ENCODE assay signal across 12 cellular contexts in the genomic region with DNA sequence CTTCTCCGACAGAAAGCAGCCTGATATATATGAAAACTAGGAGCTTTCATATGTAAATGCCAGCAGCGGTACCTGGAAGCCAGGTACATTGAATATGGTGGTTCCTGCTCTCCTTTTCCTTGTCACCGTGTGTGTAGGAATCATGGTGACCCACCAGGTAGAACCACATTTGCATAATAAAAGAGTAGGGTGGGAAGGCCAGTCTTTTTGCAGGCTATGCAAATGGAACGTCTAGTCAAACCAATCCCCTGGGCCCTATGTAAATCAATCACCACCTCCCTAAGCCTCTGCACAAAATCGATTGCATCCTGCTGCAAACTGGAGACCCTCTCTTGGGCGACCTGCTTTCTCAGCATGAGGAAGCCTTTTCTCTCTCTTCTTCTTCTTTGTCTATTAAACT. TPM values are rescaled to one million over a fixed set of nuclear protein-coding genes. Genes with fewer than 3 reads are reported as not detected.
"Had no signal": no experiment of that assay in that cellular context is flagged by ENCODE, and none has a peak within 500 bp of the region (broad histone marks: within the 10 kb centered on the region; RNA-seq: fewer than 3 reads in every experiment).

No MANE protein-coding gene starts in this region.

- H3K4me2 ChIP-seq: hepatocyte had no signal

- H3K4me3 ChIP-seq: hepatocyte, mucosa of descending colon, right atrium auricular region, stomach, thoracic aorta, transverse colon had no signal

- H3K4me1 ChIP-seq: right atrium auricular region, stomach, transverse colon had no signal

- H3K27ac ChIP-seq: dorsolateral prefrontal cortex, hepatocyte, neutrophil, right atrium auricular region, stomach, thoracic aorta, transverse colon had no signal

- FAIRE-seq: small intestine had no signal

- H2AFZ ChIP-seq: hepatocyte had no signal

- H3K79me2 ChIP-seq: hepatocyte had no signal

- H3K36me3 ChIP-seq: neutrophil, right atrium auricular region, stomach, thoracic aorta, transverse colon had no signal

- H3K27me3 ChIP-seq: dorsolateral prefrontal cortex, hepatocyte, neutrophil, right atrium auricular region, transverse colon had no signal

- DNase-seq: cortex of kidney; stimulated activated CD4-positive, alpha-beta T cell treated with anti-CD3 and anti-CD28 coated beads, Interleukin-12 subunit alpha, Interleukin-12 subunit beta, amount 100 ng/mL, for 4 hours had no signal

RNA-seq across cellular contexts. Expression of a gene that starts 34.9 kb away (rescaled TPM):
- polyA plus RNA-seq: hepatocyte; naive thymus-derived CD8-positive, alpha-beta T cell had no signal
